ENCODE assay signal across 29 cellular contexts in the genomic region with DNA sequence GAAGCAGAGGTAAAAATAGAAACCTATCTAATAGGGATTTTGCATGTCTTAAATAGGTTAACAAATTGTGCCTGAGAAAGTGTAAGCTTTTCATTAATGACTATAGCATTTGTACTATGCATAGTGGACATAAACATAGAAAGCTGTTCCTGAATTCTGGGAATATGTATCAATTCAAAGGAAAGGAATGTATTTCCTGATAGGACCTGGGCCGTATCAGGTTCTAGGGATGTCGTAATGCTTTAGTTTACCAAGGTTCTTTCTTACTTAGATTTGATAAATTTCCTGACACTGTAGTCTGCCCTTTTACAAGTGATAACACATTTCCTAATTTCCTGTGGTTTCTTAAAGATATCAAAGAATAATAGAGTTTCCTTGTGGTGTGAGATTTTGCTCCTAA.
"Had no signal": no experiment of that assay in that cellular context is flagged by ENCODE, and none has a peak within 500 bp of the region (broad histone marks: within the 10 kb centered on the region; RNA-seq: fewer than 3 reads in every experiment).

No MANE protein-coding gene starts in this region.

- H3K4me1 ChIP-seq: esophagus muscularis mucosa, heart right ventricle, left ventricle myocardium inferior, lower lobe of right lung, right lobe of liver, suprapubic skin, transverse colon, vagina had no signal

- H3K36me3 Mint-ChIP-seq: immature natural killer cell; naive thymus-derived CD8-positive, alpha-beta T cell had no signal

- DNase-seq: dermis blood vessel endothelial cell; effector memory CD8-positive, alpha-beta T cell; foreskin melanocyte; glutamatergic neuron; heart right ventricle; hippocampal formation; immature natural killer cell; islet precursor cell; kidney glomerular epithelial cell; left colon; left ventricle myocardium inferior; lower lobe of right lung; naive thymus-derived CD8-positive, alpha-beta T cell; nephron progenitor cell; occipital lobe; ovary; right lobe of liver; small intestine; stimulated activated CD4-positive, alpha-beta T cell treated with anti-CD3 and anti-CD28 coated beads, Interleukin-1b, Interleukin-23, amount 100 ng/mL, for 48 hours; stimulated activated CD4-positive, alpha-beta T cell treated with anti-CD3 and anti-CD28 coated beads, Interleukin-4, amount 100 ng/mL, for 1 hour; stimulated activated CD8-positive, alpha-beta memory T cell treated with anti-CD3 and anti-CD28 coated beads, Interleukin-4, amount 100 ng/mL, for 48 hours; stimulated activated naive CD4-positive, alpha-beta T cell; stimulated activated naive CD8-positive, alpha-beta T cell treated with anti-CD3 and anti-CD28 coated beads, Interleukin-15, amount 100 ng/mL, for 72 hours; transverse colon had no signal

- FAIRE-seq: endometrium, small intestine had no signal

- H3K36me3 ChIP-seq: esophagus muscularis mucosa, heart right ventricle, left ventricle myocardium inferior, lower lobe of right lung, ovary, right lobe of liver, suprapubic skin, transverse colon, vagina had no signal

- ATAC-seq: effector memory CD8-positive, alpha-beta T cell; heart right ventricle; left colon; lower lobe of right lung; naive thymus-derived CD8-positive, alpha-beta T cell; stimulated activated naive CD8-positive, alpha-beta T cell treated with anti-CD3 and anti-CD28 coated beads, Interleukin-15, amount 100 ng/mL, for 72 hours had no signal

- H3K27me3 ChIP-seq: esophagus muscularis mucosa, heart right ventricle, ovary, right lobe of liver, suprapubic skin, transverse colon, vagina had no signal

- H3K4me1 Mint-ChIP-seq: immature natural killer cell; naive thymus-derived CD8-positive, alpha-beta T cell; stimulated activated naive CD8-positive, alpha-beta T cell treated with anti-CD3 and anti-CD28 coated beads, Interleukin-15, amount 100 ng/mL, for 72 hours had no signal

- H3K4me3 Mint-ChIP-seq: effector memory CD8-positive, alpha-beta T cell; immature natural killer cell; naive thymus-derived CD8-positive, alpha-beta T cell; nephron progenitor cell; stimulated activated naive CD8-positive, alpha-beta T cell treated with anti-CD3 and anti-CD28 coated beads, Interleukin-15, amount 100 ng/mL, for 72 hours had no signal

- H3K27ac ChIP-seq: coronary artery, esophagus muscularis mucosa, heart right ventricle, left ventricle myocardium inferior, lower lobe of right lung, ovary, right lobe of liver, suprapubic skin, transverse colon, vagina had no signal

- H3K9me3 Mint-ChIP-seq: nephron progenitor cell had no signal

- H3K4me3 ChIP-seq: coronary artery, esophagus muscularis mucosa, heart right ventricle, left ventricle myocardium inferior, lower lobe of right lung, ovary, right lobe of liver, suprapubic skin, transverse colon, vagina had no signal

- H3K9me3 ChIP-seq: esophagus muscularis mucosa, heart right ventricle, left ventricle myocardium inferior, lower lobe of right lung, ovary, right lobe of liver, suprapubic skin, transverse colon, vagina had no signal

- H3K27me3 Mint-ChIP-seq: effector memory CD8-positive, alpha-beta T cell; naive thymus-derived CD8-positive, alpha-beta T cell; stimulated activated naive CD8-positive, alpha-beta T cell treated with anti-CD3 and anti-CD28 coated beads, Interleukin-15, amount 100 ng/mL, for 72 hours had no signal

- H3K27ac Mint-ChIP-seq: effector memory CD8-positive, alpha-beta T cell; immature natural killer cell; naive thymus-derived CD8-positive, alpha-beta T cell; nephron progenitor cell; stimulated activated naive CD8-positive, alpha-beta T cell treated with anti-CD3 and anti-CD28 coated beads, Interleukin-15, amount 100 ng/mL, for 72 hours had no signal
